8 cellular contexts compared by ENCODE assay signal in genomic region chr20:25309395-25310267, GRCh38.
DNase-seq lines count a peak whose midpoint lies in the region; ATAC-seq and TF ChIP-seq lines count a peak whose summit lies in the region.

No MANE protein-coding gene starts in this region.

- TF ChIP-seq CTCF in breast epithelium (IDR thresholded peaks at IDR 0.05) = no peak
- no peak for TF ChIP-seq CTCF in liver (IDR thresholded peaks at IDR 0.05; ENCODE audit: low read depth, low read length, missing input control)
- no peak for TF ChIP-seq CTCF in type B pancreatic cell (conservative IDR thresholded peaks at IDR 0.05)

- ATAC-seq in HG02840 (IDR thresholded peaks at IDR 0.05; ENCODE audit: low FRiP score, unreplicated experiment) = no peak

- WGBS in liver = 68% methylated on average over 18 of the region's 18 CpGs

- H3K4me1 ChIP-seq in breast epithelium (peaks cover 7 to 13% of the 10 kb centered on the region in 2 donors), liver (ENCODE audit: control insufficient read depth in 4 of 4, insufficient read depth in 4 of 4, low read length in 3 of 4) (peaks cover 7 to 25% (median 22%) of the 10 kb centered on the region in 4 donors)

- DNase-seq in GM04504 (ENCODE audit: low read depth) (peak; percentile 66), NCI-H2227 treated with DMSO at 0.1 percent for 48 hours (lab: John Stamatoyannopoulos, UW) (peak; percentile 11), breast epithelium (ENCODE audit: low spot score in 2 of 2) (no peak), type B pancreatic cell (ENCODE audit: extremely low spot score, unreplicated experiment) (no peak), pons (ENCODE audit: low spot score) (no peak), GM19238 (ENCODE audit: insufficient read length, low spot score) (no peak)

- H3K9me3 Mint-ChIP-seq in type B pancreatic cell = no peaks in the 10 kb centered on the region

- H3K9me3 ChIP-seq in breast epithelium (no peaks in the 10 kb centered on the region), liver (ENCODE audit: control insufficient read depth in 4 of 4, low read length in 3 of 4) (no peaks in the 10 kb centered on the region)

- H3K36me3 Mint-ChIP-seq in type B pancreatic cell = peaks cover 12% of the 10 kb centered on the region

- H3K27ac ChIP-seq in breast epithelium (peak overlapping the region; percentile 76 to 85), liver (ENCODE audit: low read depth in 1 of 2, low read length in 2 of 2) (peak overlapping the region; percentile 71 to 90)

- no peaks in the 10 kb centered on the region for H3K27me3 ChIP-seq in breast epithelium
- H3K27me3 ChIP-seq in liver (ENCODE audit: control insufficient read depth in 4 of 4, insufficient read depth in 4 of 4, low read length in 3 of 4) = no peaks in the 10 kb centered on the region

- H3K4me1 Mint-ChIP-seq in type B pancreatic cell (ENCODE audit: unreplicated experiment) = peaks cover 11% of the 10 kb centered on the region

- H3K4me3 ChIP-seq in breast epithelium (peak overlapping the region in 1 of 3 donors; percentile 45), liver (ENCODE audit: low read depth in 1 of 3, low read length in 3 of 3) (no peak overlapping the region)

- intact Hi-C loops in breast epithelium (cut with DNase I; ENCODE audit: low total_unique reads) = no loop called here

- no peak for TF ChIP-seq POLR2A in breast epithelium (IDR thresholded peaks at IDR 0.05)

- H3K36me3 ChIP-seq in breast epithelium = no peaks in the 10 kb centered on the region
- H3K36me3 ChIP-seq in liver (ENCODE audit: control insufficient read depth in 4 of 4, insufficient read depth in 3 of 4, low read depth in 1 of 4, low read length in 3 of 4) = no peaks in the 10 kb centered on the region

- TF ChIP-seq RAD21 in liver (IDR thresholded peaks at IDR 0.05) = no peak

- peak overlapping the region; percentile 90 for H3K27ac Mint-ChIP-seq in type B pancreatic cell

- H3K27me3 Mint-ChIP-seq in type B pancreatic cell = no peaks in the 10 kb centered on the region

- H3K4me3 Mint-ChIP-seq in type B pancreatic cell = no peak overlapping the region

- H3K9ac ChIP-seq in liver (ENCODE audit: low read depth in 1 of 2, low read length in 2 of 2) = no peak overlapping the region

TF ChIP-seq in liver, 16 proteins besides CTCF, POLR2A, EP300 and RAD21:
- TF ChIP-seq JUND (IDR thresholded peaks at IDR 0.05) = no peak
- no peak for TF ChIP-seq EGR1 (IDR thresholded peaks at IDR 0.05; ENCODE audit: low read depth in 2 of 2)
- no peak for TF ChIP-seq FOXA2 (IDR thresholded peaks at IDR 0.05)
- TF ChIP-seq, protein P1, sequence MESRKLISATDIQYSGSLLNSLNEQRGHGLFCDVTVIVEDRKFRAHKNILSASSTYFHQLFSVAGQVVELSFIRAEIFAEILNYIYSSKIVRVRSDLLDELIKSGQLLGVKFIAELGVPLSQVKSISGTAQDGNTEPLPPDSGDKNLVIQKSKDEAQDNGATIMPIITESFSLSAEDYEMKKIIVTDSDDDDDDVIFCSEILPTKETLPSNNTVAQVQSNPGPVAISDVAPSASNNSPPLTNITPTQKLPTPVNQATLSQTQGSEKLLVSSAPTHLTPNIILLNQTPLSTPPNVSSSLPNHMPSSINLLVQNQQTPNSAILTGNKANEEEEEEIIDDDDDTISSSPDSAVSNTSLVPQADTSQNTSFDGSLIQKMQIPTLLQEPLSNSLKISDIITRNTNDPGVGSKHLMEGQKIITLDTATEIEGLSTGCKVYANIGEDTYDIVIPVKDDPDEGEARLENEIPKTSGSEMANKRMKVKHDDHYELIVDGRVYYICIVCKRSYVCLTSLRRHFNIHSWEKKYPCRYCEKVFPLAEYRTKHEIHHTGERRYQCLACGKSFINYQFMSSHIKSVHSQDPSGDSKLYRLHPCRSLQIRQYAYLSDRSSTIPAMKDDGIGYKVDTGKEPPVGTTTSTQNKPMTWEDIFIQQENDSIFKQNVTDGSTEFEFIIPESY (IDR thresholded peaks at IDR 0.05) = no peak
- TF ChIP-seq GABPA (IDR thresholded peaks at IDR 0.05 in 1 of 2, conservative IDR thresholded peaks at IDR 0.05 in 1 of 2) = no peak
- TF ChIP-seq ATF3 (IDR thresholded peaks at IDR 0.05) = no peak
- TF ChIP-seq, protein P2, sequence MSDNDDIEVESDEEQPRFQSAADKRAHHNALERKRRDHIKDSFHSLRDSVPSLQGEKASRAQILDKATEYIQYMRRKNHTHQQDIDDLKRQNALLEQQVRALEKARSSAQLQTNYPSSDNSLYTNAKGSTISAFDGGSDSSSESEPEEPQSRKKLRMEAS (IDR thresholded peaks at IDR 0.05) = no peak
- no peak for TF ChIP-seq HNF4A (conservative IDR thresholded peaks at IDR 0.05)
- no peak for TF ChIP-seq REST (IDR thresholded peaks at IDR 0.05)
- TF ChIP-seq FOXA1 (IDR thresholded peaks at IDR 0.05) = no peak
- TF ChIP-seq TAF1 (conservative IDR thresholded peaks at IDR 0.05) = no peak

Comparison
In these comparisons a context has a peak if more than half of its experiments do, and no peak if none do; other contexts are left out.
1. DNase-seq: peak in GM04504 (single experiment) and NCI-H2227 treated with DMSO at 0.1 percent for 48 hours (single experiment); none in breast epithelium (0 of 2), type B pancreatic cell (single experiment), pons (single experiment) and GM19238 (single experiment).